Comparison of ENCODE assay signal across 8 cellular contexts in genomic region chr3:170499562-170500156, GRCh38.
DNase-seq lines count a peak whose midpoint lies in the region; ATAC-seq, FAIRE-seq and TF ChIP-seq lines count a peak whose summit lies in the region.

No MANE protein-coding gene starts in this region.

- no peaks in the 10 kb centered on the region for H3K9me3 ChIP-seq in endodermal cell (ENCODE audit: control insufficient read depth, low read length)
- H3K9me3 ChIP-seq in pancreas, result no peaks in the 10 kb centered on the region

- 70 to 82% methylated on average over 3 of the region's 3 CpGs for WGBS in endodermal cell (ENCODE audit: insufficient coverage in 1 of 2, insufficient read length in 1 of 2), 2 experiments
- 32 to 39% methylated on average over 3 of the region's 3 CpGs for WGBS in pancreas, 2 donors

- H3K4me1 ChIP-seq in endodermal cell (ENCODE audit: control insufficient read depth, insufficient read depth, low read length), result no peaks in the 10 kb centered on the region
- no peaks in the 10 kb centered on the region for H3K4me1 ChIP-seq in pancreas

- FAIRE-seq in pancreas (lab: Jason Lieb, UNC), result no peak

- H3K9me3 Mint-ChIP-seq in endodermal cell, result no peaks in the 10 kb centered on the region

- H3K9ac ChIP-seq in endodermal cell (ENCODE audit: extremely low read depth, low read length, poor library complexity, severe bottlenecking), result no peak overlapping the region

- H3K27ac Mint-ChIP-seq in endodermal cell, result no peak overlapping the region

- H3K27ac ChIP-seq in C4-2B (no peak overlapping the region), endodermal cell (ENCODE audit: low read depth, low read length) (no peak overlapping the region), pancreas (no peak overlapping the region)

- intact Hi-C loops in pancreas (cut with DNase I), result no loop called here

- H3K36me3 Mint-ChIP-seq in endodermal cell (ENCODE audit: low read depth), result no peaks in the 10 kb centered on the region

- H3K36me3 ChIP-seq in endodermal cell (ENCODE audit: control insufficient read depth, insufficient read depth, low read length) (no peaks in the 10 kb centered on the region), pancreas (no peaks in the 10 kb centered on the region)

- DNase-seq in NCI-H748 treated with DMSO at 0.1 percent for 48 hours (lab: John Stamatoyannopoulos, UW), result peak; percentile 16
- DNase-seq in endodermal cell, result peak; percentile 74
- peak in 2 of 6 donors; percentile 4 to 32 for DNase-seq in pancreas
- no peak for DNase-seq in NCI-H2081 (lab: John Stamatoyannopoulos, UW)
- DNase-seq in activated CD8-positive, alpha-beta memory T cell treated with anti-CD3 and anti-CD28 coated beads, Interleukin-2, amount 50 U/mL, for 4 hours, result no peak

- H3K4me1 Mint-ChIP-seq in endodermal cell, result peaks cover 3% of the 10 kb centered on the region

- H3K4me3 ChIP-seq in endodermal cell (ENCODE audit: low read length), result no peak overlapping the region
- no peak overlapping the region for H3K4me3 ChIP-seq in pancreas

- peak; percentile 68 for ATAC-seq in GM18867 (IDR thresholded peaks at IDR 0.05; ENCODE audit: unreplicated experiment)
- ATAC-seq in pancreas, result peak in 3 of 4 donors; percentile 49 to 75 (median 66)
- no peak for ATAC-seq in HG03378 (IDR thresholded peaks at IDR 0.05; ENCODE audit: unreplicated experiment)

- H3K27me3 ChIP-seq in endodermal cell (ENCODE audit: control insufficient read depth, insufficient read depth, low read length, poor library complexity, severe bottlenecking) (no peaks in the 10 kb centered on the region), pancreas (no peaks in the 10 kb centered on the region)

- TF ChIP-seq CTCF in C4-2B (conservative IDR thresholded peaks at IDR 0.05) (peak; percentile 85), endodermal cell (conservative IDR thresholded peaks at IDR 0.05) (peak; percentile 88), pancreas (IDR thresholded peaks at IDR 0.05) (peak in 2 of 4 donors; percentile 16 to 17)

- H3K27me3 Mint-ChIP-seq in endodermal cell (ENCODE audit: insufficient read depth), result peaks cover 3% of the 10 kb centered on the region

- H3K4me3 Mint-ChIP-seq in endodermal cell, result no peak overlapping the region

Comparison
In these comparisons a context has a peak if more than half of its experiments do, and no peak if none do; other contexts are left out.
1. DNase-seq: peak in NCI-H748 treated with DMSO at 0.1 percent for 48 hours (single experiment) and endodermal cell (single experiment); none in NCI-H2081 (0 of 2) and activated CD8-positive, alpha-beta memory T cell treated with anti-CD3 and anti-CD28 coated beads, Interleukin-2, amount 50 U/mL, for 4 hours (single experiment).